Comparison of ENCODE assay signal across 18 cellular contexts in genomic region chr10:28008054-28008453, GRCh38. TPM values are rescaled to one million over a fixed set of nuclear protein-coding genes. Genes with fewer than 3 reads are reported as not detected.
A peak's percentile ranks its signal among the peaks of the same experiment; 100 is the strongest.
DNase-seq lines count a peak whose midpoint lies in the region; TF ChIP-seq lines count a peak whose summit lies in the region.
"Had no signal": no experiment of that assay in that cellular context is flagged by ENCODE, and none has a peak within 500 bp of the region (broad histone marks: within the 10 kb centered on the region; RNA-seq: fewer than 3 reads in every experiment).

No MANE protein-coding gene starts in this region.

- H3K9me3 ChIP-seq in neural progenitor cell (ENCODE audit: low read depth) = no peaks in the 10 kb centered on the region
- H3K9me3 ChIP-seq: BLaER1 treated with 17β-estradiol and CSF1 and Interleukin-3, amounts not matched to agents 10 nM and 100 nM had no signal

- H4K20me1 ChIP-seq in neural progenitor cell (ENCODE audit: low read depth) = no peaks in the 10 kb centered on the region
- H4K20me1 ChIP-seq: BLaER1 treated with 17β-estradiol and CSF1 and Interleukin-3, amounts not matched to agents 10 nM and 100 nM had no signal

- H3K36me3 Mint-ChIP-seq in neural progenitor cell = no peaks in the 10 kb centered on the region
- H3K36me3 Mint-ChIP-seq: CD4-positive, CD25-positive, alpha-beta regulatory T cell; IgD-negative memory B cell had no signal

- H3F3A ChIP-seq in neural progenitor cell (ENCODE audit: low read depth) = no peaks in the 10 kb centered on the region

- H3K36me3 ChIP-seq in neural progenitor cell = no peaks in the 10 kb centered on the region
- H3K36me3 ChIP-seq: BLaER1 treated with 17β-estradiol and CSF1 and Interleukin-3, amounts not matched to agents 10 nM and 100 nM had no signal

- no peaks in the 10 kb centered on the region for H3K4me1 Mint-ChIP-seq in neural progenitor cell
- H3K4me1 Mint-ChIP-seq: CD4-positive, CD25-positive, alpha-beta regulatory T cell; IgD-negative memory B cell had no signal

- no peak overlapping the region for H3K4me2 ChIP-seq in neural progenitor cell
- H3K4me2 ChIP-seq: BLaER1 treated with 17β-estradiol and CSF1 and Interleukin-3, amounts not matched to agents 10 nM and 100 nM had no signal

- H3K4me1 ChIP-seq in neural progenitor cell = peaks cover 9% of the 10 kb centered on the region
- H3K4me1 ChIP-seq: BLaER1 treated with 17β-estradiol and CSF1 and Interleukin-3, amounts not matched to agents 10 nM and 100 nM had no signal

- H3K27ac ChIP-seq in neural progenitor cell = no peak overlapping the region
- H3K27ac ChIP-seq: BLaER1 treated with 17β-estradiol and CSF1 and Interleukin-3, amounts not matched to agents 10 nM and 100 nM; HL-60 had no signal

- no peaks in the 10 kb centered on the region for H3K9me3 Mint-ChIP-seq in neural progenitor cell

- DNase-seq in EL = peak; percentile 41
- peak; percentile 86 for DNase-seq in HT1080 (ENCODE audit: low read depth)
- DNase-seq in T1000 (lab: John Stamatoyannopoulos, UW) = peak; percentile 70
- DNase-seq in neural progenitor cell (ENCODE audit: low spot score) = no peak
- DNase-seq in islet precursor cell = no peak
- DNase-seq in NCI-H2196 treated with DMSO at 0.1 percent for 48 hours (lab: John Stamatoyannopoulos, UW; ENCODE audit: unreplicated experiment) = no peak
- DNase-seq in activated naive CD4-positive, alpha-beta T cell treated with Interleukin-2 at 50 U/mL for 16 hours = no peak
- DNase-seq in kidney glomerular epithelial cell (lab: John Stamatoyannopoulos, UW) = no peak
- DNase-seq: ACHN; Calu3; CD4-positive, CD25-positive, alpha-beta regulatory T cell; DMS 273 treated with DMSO at 0.1 percent for 48 hours; GF-D8; HCEC 1CT; KG1 had no signal

- H3K27ac Mint-ChIP-seq in neural progenitor cell = no peak overlapping the region
- H3K27ac Mint-ChIP-seq: CD4-positive, CD25-positive, alpha-beta regulatory T cell; IgD-negative memory B cell had no signal

- no peak overlapping the region for H3K9ac ChIP-seq in neural progenitor cell
- H3K9ac ChIP-seq: BLaER1 treated with 17β-estradiol and CSF1 and Interleukin-3, amounts not matched to agents 10 nM and 100 nM had no signal

- peak overlapping the region; percentile 11 for H2AFZ ChIP-seq in neural progenitor cell (replicated peaks)

- H3K79me2 ChIP-seq in neural progenitor cell (ENCODE audit: low read depth) = no peaks in the 10 kb centered on the region

- H3K27me3 ChIP-seq in neural progenitor cell = no peaks in the 10 kb centered on the region
- H3K27me3 ChIP-seq: BLaER1 treated with 17β-estradiol and CSF1 and Interleukin-3, amounts not matched to agents 10 nM and 100 nM had no signal

- no peaks in the 10 kb centered on the region for H3K27me3 Mint-ChIP-seq in neural progenitor cell (ENCODE audit: insufficient read depth, low read depth)

- no peak overlapping the region for H3K4me3 ChIP-seq in neural progenitor cell
- H3K4me3 ChIP-seq: BLaER1 treated with 17β-estradiol and CSF1 and Interleukin-3, amounts not matched to agents 10 nM and 100 nM had no signal

- TF ChIP-seq CTCF in neural progenitor cell (IDR thresholded peaks at IDR 0.05) = no peak

- no peak overlapping the region for H3K4me3 Mint-ChIP-seq in neural progenitor cell
- H3K4me3 Mint-ChIP-seq: CD4-positive, CD25-positive, alpha-beta regulatory T cell; IgD-negative memory B cell had no signal

RNA-seq across cellular contexts. Expression of gene ODAD2, which starts 9.2 kb away (rescaled TPM):
- 5.3 and 5.6 TPM in 2 replicates for total RNA-seq in HT1080 (2014; rRNA removed; shearing (Covaris generic))
- 4.6 and 5.9 TPM in 2 replicates for polyA plus RNA-seq in HT1080 (2015; cell fraction: cytosol; rRNA removed)
- polyA plus RNA-seq in HT1080 (2015; cell fraction: nucleus; rRNA removed) = 4.4 and 4.6 TPM in 2 replicates
- total RNA-seq in neural progenitor cell (ENCODE audit: low replicate concordance) = 6.5 and 9.7 TPM in 2 replicates
- total RNA-seq: CD4-positive, CD25-positive, alpha-beta regulatory T cell had no signal
- polyA plus RNA-seq: CD4-positive, CD25-positive, alpha-beta regulatory T cell; IgD-negative memory B cell had no signal

Comparison
In these comparisons a context has a peak if more than half of its experiments do, and no peak if none do; other contexts are left out.
1. DNase-seq: peak in EL (single experiment), HT1080 (single experiment) and T1000 (single experiment); none in neural progenitor cell (single experiment), islet precursor cell (single experiment), NCI-H2196 treated with DMSO at 0.1 percent for 48 hours (single experiment), activated naive CD4-positive, alpha-beta T cell treated with Interleukin-2 at 50 U/mL for 16 hours (single experiment) and kidney glomerular epithelial cell (single experiment).